In genomic region chr9:89078860-89079259, GRCh38 we compare ENCODE assay signal across 17 cellular contexts.
A peak's percentile ranks its signal among the peaks of the same experiment; 100 is the strongest.
DNase-seq lines count a peak whose midpoint lies in the region; FAIRE-seq and TF ChIP-seq lines count a peak whose summit lies in the region.
"Had no signal": no experiment of that assay in that cellular context is flagged by ENCODE, and none has a peak within 500 bp of the region (broad histone marks: within the 10 kb centered on the region; RNA-seq: fewer than 3 reads in every experiment).

No MANE protein-coding gene starts in this region.

- H3K4me1 ChIP-seq in smooth muscle cell (ENCODE audit: low read depth) = no peaks in the 10 kb centered on the region

- H3K9ac ChIP-seq in smooth muscle cell (ENCODE audit: low read depth) = no peak overlapping the region

- H3K79me2 ChIP-seq in smooth muscle cell (ENCODE audit: low read depth) = no peaks in the 10 kb centered on the region

- TF ChIP-seq POLR2A in H54 (IDR thresholded peaks at IDR 0.05; ENCODE audit: low read depth, low read length) = no peak

- H3K4me3 ChIP-seq in smooth muscle cell = no peak overlapping the region

- no peaks in the 10 kb centered on the region for H3K36me3 ChIP-seq in smooth muscle cell (ENCODE audit: low read depth)

- no peaks in the 10 kb centered on the region for H3K27me3 ChIP-seq in smooth muscle cell (ENCODE audit: low read depth)

- no peak for TF ChIP-seq CTCF in smooth muscle cell (IDR thresholded peaks at IDR 0.05; ENCODE audit: borderline replicate concordance, insufficient read depth, poor library complexity, severe bottlenecking)

- H2AFZ ChIP-seq in smooth muscle cell (ENCODE audit: low read depth) = no peak overlapping the region

- no peaks in the 10 kb centered on the region for H3K9me3 ChIP-seq in smooth muscle cell (replicated peaks; ENCODE audit: low read depth)

- no peak overlapping the region for H3K27ac ChIP-seq in smooth muscle cell (ENCODE audit: low read depth)

- WGBS in smooth muscle cell (ENCODE audit: low lambda C conversion rate) = 65% methylated on average over 6 of the region's 6 CpGs

- DNase-seq in GM04504 (ENCODE audit: low read depth) = peak; percentile 4
- peak; percentile 39 for DNase-seq in amniotic stem cell (lab: John Stamatoyannopoulos, UW)
- DNase-seq in glomerular endothelial cell (ENCODE audit: extremely low read depth, low read depth, low spot score) = peak; percentile 80
- no peak for DNase-seq in smooth muscle cell (lab: John Stamatoyannopoulos, UW; ENCODE audit: unreplicated experiment)
- DNase-seq in RCC 7860 (ENCODE audit: low spot score) = no peak
- DNase-seq in H54 (ENCODE audit: insufficient read length, low spot score) = no peak
- no peak for DNase-seq in activated naive CD4-positive, alpha-beta T cell treated with Interleukin-2 at 50 U/mL for 16 hours
- no peak for DNase-seq in MV-4-11 (lab: John Stamatoyannopoulos, UW)
- DNase-seq: activated CD4-positive, CD25-positive, alpha-beta regulatory T cell treated with anti-CD3 and anti-CD28 coated beads, Interleukin-2, amount 50 U/mL, for 72 hours; activated T-cell treated with anti-CD3 and anti-CD28 coated beads, Interleukin-2, amount 50 U/mL, for 1 hour; effector CD4-positive, alpha-beta T cell; kidney; natural killer cell; NCI-H1417; NCI-H446 treated with DMSO at 0.1 percent for 48 hours; OCI-M1 had no signal

- H3K4me2 ChIP-seq in smooth muscle cell = peak overlapping the region; percentile 6

- no peaks in the 10 kb centered on the region for H3F3A ChIP-seq in smooth muscle cell (ENCODE audit: low read depth)

- H4K20me1 ChIP-seq in smooth muscle cell (ENCODE audit: low read depth) = no peaks in the 10 kb centered on the region

- no peak for FAIRE-seq in RCC 7860 (lab: Jason Lieb, UNC)
- no peak for FAIRE-seq in H54 (lab: Jason Lieb, UNC)
- FAIRE-seq: HTR-8/SVneo, kidney had no signal

Comparison
In these comparisons a context has a peak if more than half of its experiments do, and no peak if none do; other contexts are left out.
1. DNase-seq: peak in GM04504 (single experiment), amniotic stem cell (single experiment) and glomerular endothelial cell (single experiment); none in smooth muscle cell (single experiment), RCC 7860 (single experiment), H54 (single experiment), activated naive CD4-positive, alpha-beta T cell treated with Interleukin-2 at 50 U/mL for 16 hours (single experiment) and MV-4-11 (single experiment).